ENCODE assay signal across 13 cellular contexts in the genomic region with DNA sequence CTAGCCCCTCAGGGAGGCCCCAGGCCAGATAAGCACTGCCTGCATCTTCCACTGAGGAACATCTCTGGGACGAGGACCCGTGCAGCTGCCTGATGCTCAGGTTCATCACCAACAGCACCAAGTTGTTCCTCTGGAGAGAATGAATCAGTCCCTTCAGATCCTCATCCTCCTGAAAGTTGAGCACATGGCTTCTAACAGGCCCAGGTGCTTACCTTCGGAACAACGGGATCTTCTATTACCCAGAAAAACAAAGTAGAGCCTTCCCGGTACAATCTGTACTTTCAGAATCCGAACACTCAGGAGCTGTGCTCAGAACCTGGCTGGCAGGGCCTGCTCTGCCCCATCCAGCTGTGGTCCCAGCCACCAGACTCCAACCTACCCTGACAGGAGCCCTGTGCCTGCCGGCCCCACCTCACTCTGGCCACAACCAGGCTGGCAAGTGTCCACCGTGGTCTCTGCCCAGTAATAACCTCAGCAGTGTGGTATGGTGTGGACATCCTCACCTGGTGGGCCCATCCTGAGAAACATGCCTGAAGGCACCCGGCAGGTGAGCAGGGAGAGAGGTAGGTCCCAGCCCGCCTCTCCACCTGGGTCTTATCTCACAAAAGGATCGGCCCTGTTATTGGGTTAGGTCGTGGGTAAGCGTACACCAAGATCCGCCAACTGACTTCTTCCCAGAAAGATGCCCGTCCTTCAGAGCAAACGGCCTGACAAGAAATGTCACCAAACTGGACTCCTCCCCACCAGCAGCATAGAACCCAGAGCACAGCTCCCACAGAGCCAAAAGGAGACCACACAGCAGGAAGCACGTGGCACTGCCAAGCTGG. TPM values are rescaled to one million over a fixed set of nuclear protein-coding genes. Genes with fewer than 3 reads are reported as not detected.
DNase-seq lines count a peak whose midpoint lies in the region; ATAC-seq and TF ChIP-seq lines count a peak whose summit lies in the region.
"Had no signal": no experiment of that assay in that cellular context is flagged by ENCODE, and none has a peak within 500 bp of the region (broad histone marks: within the 10 kb centered on the region; RNA-seq: fewer than 3 reads in every experiment).

No MANE protein-coding gene starts in this region.

- H2AK5ac ChIP-seq in IMR-90 (ENCODE audit: low read depth, low read length) (peak overlapping the region; percentile 65; the same call in 1 of the 2 replicates), neuronal stem cell (ENCODE audit: low read depth, low read length) (peak overlapping the region; percentile 76)

- no peak overlapping the region for H3K27ac ChIP-seq in CD4-positive, CD25-positive, alpha-beta regulatory T cell (ENCODE audit: insufficient read depth, low read length, poor library complexity, severe bottlenecking)
- H3K27ac ChIP-seq in IMR-90 (ENCODE audit: insufficient read depth, low read length) (no peak overlapping the region), neuronal stem cell (replicated peaks; ENCODE audit: low read length) (no peak overlapping the region)

- H3K14ac ChIP-seq in IMR-90 (replicated peaks; ENCODE audit: low read depth, low read length) (no peak overlapping the region), neuronal stem cell (ENCODE audit: low read length) (peak overlapping the region; percentile 32)

- peak overlapping the region in 2 of 3 donors; percentile 6 to 28 for H3K27ac Mint-ChIP-seq in CD4-positive, CD25-positive, alpha-beta regulatory T cell

- dilution Hi-C loops in IMR-90 (cut with HindIII; ENCODE audit: low sequenced_read_pairs, unreplicated experiment) = no loop called here

- no peak for TF ChIP-seq RAD21 in IMR-90 (IDR thresholded peaks at IDR 0.05; ENCODE audit: low read length)

- no peak overlapping the region for H4K8ac ChIP-seq in IMR-90 (ENCODE audit: low read depth in 2 of 2, low read length in 2 of 2)
- H4K8ac ChIP-seq in neuronal stem cell (ENCODE audit: low read depth, low read length) = no peak overlapping the region

- DNase-seq in CD4-positive, CD25-positive, alpha-beta regulatory T cell = no peak
- DNase-seq in IMR-90 (no peak), cerebellum (ENCODE audit: low spot score) (peak; percentile 70), neuronal stem cell (ENCODE audit: low spot score) (no peak), hippocampal formation (lab: John Stamatoyannopoulos, UW) (no peak), GM19240 (ENCODE audit: insufficient read length, low spot score) (no peak), NOMO-1 (lab: John Stamatoyannopoulos, UW; ENCODE audit: unreplicated experiment in 2 of 2) (no peak)
- no peak for DNase-seq in activated CD4-positive, alpha-beta T cell treated with anti-CD3 and anti-CD28 coated beads for 4 hours
- DNase-seq: CD8-positive, alpha-beta T cell; NCI-H2081 treated with DMSO at 0.1 percent for 48 hours; NCI-H774; SIG-M5; stimulated activated CD4-positive, alpha-beta T cell treated with anti-CD3 and anti-CD28 coated beads, Interleukin-2, amount 100 ng/mL, for 48 hours had no signal

- intact Hi-C loops in IMR-90 (cut with micrococcal nuclease) = no loop called here

- TF ChIP-seq CTCF in IMR-90 (conservative IDR thresholded peaks at IDR 0.05; ENCODE audit: low read depth, low read length) = no peak

- POLR2A ChIA-PET in IMR-90 (lab: Charles Lee; ENCODE audit: unreplicated experiment) = no interaction called here

- H3K79me1 ChIP-seq in IMR-90 (ENCODE audit: low read depth in 1 of 2, low read length in 2 of 2) = peaks cover 36 to 99% of the 10 kb centered on the region in 2 experiments
- peaks cover 10% of the 10 kb centered on the region for H3K79me1 ChIP-seq in neuronal stem cell (ENCODE audit: low read depth, low read length)

- no peak overlapping the region for H3K4me3 Mint-ChIP-seq in CD4-positive, CD25-positive, alpha-beta regulatory T cell
- H3K4me3 Mint-ChIP-seq: CD8-positive, alpha-beta T cell had no signal

- H3K9ac ChIP-seq in IMR-90 (ENCODE audit: low read depth, low read length) = no peak overlapping the region
- no peak overlapping the region for H3K9ac ChIP-seq in neuronal stem cell (ENCODE audit: low read depth, low read length, poor library complexity)

- in situ Hi-C loops in IMR-90 (cut with MboI; ENCODE audit: low sequenced_read_pairs) = no loop called here

- H4K20me1 ChIP-seq in IMR-90 (ENCODE audit: insufficient read depth, low read length) = peaks cover 95% of the 10 kb centered on the region

- no peak for TF ChIP-seq POLR2A in IMR-90 (IDR thresholded peaks at IDR 0.05; ENCODE audit: low read depth, low read length)

- H4K5ac ChIP-seq in IMR-90 (ENCODE audit: low read depth, low read length) = no peak overlapping the region

- H3K4ac ChIP-seq in IMR-90 (ENCODE audit: low read depth, low read length) (no peak overlapping the region), neuronal stem cell (ENCODE audit: low read length) (no peak overlapping the region)

- H3K27me3 ChIP-seq in CD4-positive, CD25-positive, alpha-beta regulatory T cell (ENCODE audit: control insufficient read depth, insufficient read depth, low read length) = no peaks in the 10 kb centered on the region
- H3K27me3 ChIP-seq in IMR-90 (ENCODE audit: control insufficient read depth, insufficient read depth, low read length) = no peaks in the 10 kb centered on the region
- peaks cover 0 to 4% (median 0%) of the 10 kb centered on the region in 3 experiments for H3K27me3 ChIP-seq in neuronal stem cell (ENCODE audit: control insufficient read depth in 3 of 3, insufficient read depth in 3 of 3, low read depth in 1 of 3, low read length in 3 of 3)

- no peak overlapping the region for H3K4me3 ChIP-seq in CD4-positive, CD25-positive, alpha-beta regulatory T cell (ENCODE audit: low read depth, low read length)
- H3K4me3 ChIP-seq in IMR-90 (ENCODE audit: insufficient read depth, low read depth, low read length) = no peak overlapping the region
- peak overlapping the region in 1 of 2 donors; percentile 13 for H3K4me3 ChIP-seq in neuronal stem cell (ENCODE audit: low read length in 2 of 2)

- H3K9me3 Mint-ChIP-seq in CD4-positive, CD25-positive, alpha-beta regulatory T cell = no peaks in the 10 kb centered on the region
- H3K9me3 Mint-ChIP-seq: CD8-positive, alpha-beta T cell had no signal

- no peak for ATAC-seq in CD4-positive, CD25-positive, alpha-beta regulatory T cell (ENCODE audit: low read depth in 2 of 2)
- ATAC-seq in IMR-90 (ENCODE audit: low read depth) = no peak
- ATAC-seq: CD8-positive, alpha-beta T cell had no signal

- CTCF ChIA-PET in IMR-90 (lab: Yijun Ruan, JAX) = no interaction called here

- H3K23ac ChIP-seq in IMR-90 (ENCODE audit: low read depth, low read length) (no peak overlapping the region), neuronal stem cell (ENCODE audit: low read depth, low read length, poor library complexity) (peak overlapping the region; percentile 85)

- H3K4me2 ChIP-seq in IMR-90 (ENCODE audit: low read depth, low read length) (no peak overlapping the region), neuronal stem cell (ENCODE audit: insufficient read depth, low read length, poor library complexity, severe bottlenecking) (no peak overlapping the region)

- no peaks in the 10 kb centered on the region for H3K9me3 ChIP-seq in CD4-positive, CD25-positive, alpha-beta regulatory T cell (ENCODE audit: control insufficient read depth in 2 of 2, low read length in 2 of 2)
- H3K9me3 ChIP-seq in IMR-90 (ENCODE audit: control insufficient read depth, insufficient read depth, low read length) = no peaks in the 10 kb centered on the region
- no peaks in the 10 kb centered on the region for H3K9me3 ChIP-seq in neuronal stem cell (replicated peaks in 1 of 2; ENCODE audit: control insufficient read depth in 2 of 2, insufficient read depth in 1 of 2, low read depth in 1 of 2, low read length in 2 of 2)

- H3K27me3 Mint-ChIP-seq in CD4-positive, CD25-positive, alpha-beta regulatory T cell = no peaks in the 10 kb centered on the region

- H2BK20ac ChIP-seq in IMR-90 (ENCODE audit: low read depth, low read length) = no peak overlapping the region

- H2AFZ ChIP-seq in IMR-90 (replicated peaks; ENCODE audit: low read length, poor library complexity) = no peak overlapping the region
- H2AFZ ChIP-seq in neuronal stem cell (ENCODE audit: low read length) = no peak overlapping the region

- no peak overlapping the region for H2BK12ac ChIP-seq in neuronal stem cell (ENCODE audit: low read length)

- H3K36me3 Mint-ChIP-seq in CD4-positive, CD25-positive, alpha-beta regulatory T cell = no peaks in the 10 kb centered on the region

- H2BK15ac ChIP-seq in IMR-90 (ENCODE audit: low read depth, low read length) (no peak overlapping the region), neuronal stem cell (ENCODE audit: low read length) (no peak overlapping the region)

- no peak overlapping the region for H3K18ac ChIP-seq in IMR-90 (ENCODE audit: low read depth, low read length)
- no peak overlapping the region for H3K18ac ChIP-seq in neuronal stem cell (ENCODE audit: low read length)

- H2BK5ac ChIP-seq in IMR-90 (ENCODE audit: low read depth, low read length, poor library complexity, severe bottlenecking) (no peak overlapping the region), neuronal stem cell (ENCODE audit: low read length) (no peak overlapping the region)

- H2BK120ac ChIP-seq in IMR-90 (ENCODE audit: low read depth, low read length) (no peak overlapping the region), neuronal stem cell (ENCODE audit: low read depth, low read length) (no peak overlapping the region)

- no peaks in the 10 kb centered on the region for H3K36me3 ChIP-seq in CD4-positive, CD25-positive, alpha-beta regulatory T cell (ENCODE audit: control insufficient read depth, insufficient read depth, low read length)
- H3K36me3 ChIP-seq in IMR-90 (ENCODE audit: control insufficient read depth, insufficient read depth, low read length) (no peaks in the 10 kb centered on the region), neuronal stem cell (replicated peaks in 1 of 2; ENCODE audit: control insufficient read depth in 2 of 2, insufficient read depth in 2 of 2, low read length in 2 of 2) (peaks cover 0 to 2% of the 10 kb centered on the region in 2 donors)

- no peak overlapping the region for H3K56ac ChIP-seq in IMR-90 (ENCODE audit: extremely low read depth, insufficient read depth, low read length)

- peaks cover 38% of the 10 kb centered on the region for H3K9me1 ChIP-seq in IMR-90 (ENCODE audit: insufficient read depth, low read length)

- peaks cover 22% of the 10 kb centered on the region for H3K4me1 ChIP-seq in CD4-positive, CD25-positive, alpha-beta regulatory T cell (ENCODE audit: control insufficient read depth, insufficient read depth, low read length, poor library complexity, severe bottlenecking)
- H3K4me1 ChIP-seq in IMR-90 (ENCODE audit: control insufficient read depth, insufficient read depth, low read length) (peaks cover 31% of the 10 kb centered on the region), neuronal stem cell (ENCODE audit: control insufficient read depth in 2 of 2, insufficient read depth in 1 of 2, low read depth in 1 of 2, low read length in 2 of 2) (peaks cover 9% of the 10 kb centered on the region in 2 donors)

- H4K91ac ChIP-seq in IMR-90 (ENCODE audit: insufficient read depth, low read depth, low read length) = peak overlapping the region; percentile 19; the same call in 1 of the 2 replicates
- no peak overlapping the region for H4K91ac ChIP-seq in neuronal stem cell (ENCODE audit: low read depth, low read length, poor library complexity)

- peaks cover 0 to 55% (median 25%) of the 10 kb centered on the region in 4 donors for H3K4me1 Mint-ChIP-seq in CD4-positive, CD25-positive, alpha-beta regulatory T cell

- BruUV-seq in IMR-90 (replicated peaks; lab: Mats Ljungman, UMichigan) = no TSS peak

- no peak overlapping the region for H2AK9ac ChIP-seq in IMR-90 (replicated peaks; ENCODE audit: low read depth, low read length, poor library complexity)

- WGBS in IMR-90 (ENCODE audit: extremely low coverage in 2 of 2, insufficient read length in 1 of 2), 2 experiments = 78% methylated on average over 3 of the region's 17 CpGs; no CpG with 5 or more reads in 1 of the 2 experiments
- WGBS in neuronal stem cell (ENCODE audit: extremely low coverage in 2 of 2, insufficient read length in 2 of 2, insufficient replicate concordance in 1 of 2), 2 donors = no CpG with 5 or more reads among the region's 17 CpGs

RNA-seq across cellular contexts. Expression of a gene that starts 34.1 kb away (rescaled TPM):
- 53.6 TPM for total RNA-seq in CD4-positive, CD25-positive, alpha-beta regulatory T cell
- 10 to 100 TPM in 1 of 4 donors, 1 to 10 TPM in 3; 7.7 to 11.8 (median 9.7) TPM for polyA plus RNA-seq in CD4-positive, CD25-positive, alpha-beta regulatory T cell
- total RNA-seq in IMR-90 (2012; rRNA removed) (6.3 and 6.7 TPM in 2 replicates), cerebellum (7.2 TPM)
- 13.1 and 15.0 TPM in 2 replicates for polyA plus RNA-seq in IMR-90 (2012; rRNA removed)
- 6.3 and 15.8 TPM in 2 replicates for polyA plus RNA-seq in IMR-90 (2012; cell fraction: cytosol; rRNA removed)
- 23.8 and 42.6 TPM in 2 replicates for polyA plus RNA-seq in IMR-90 (2012; cell fraction: nucleus; rRNA removed; ENCODE audit: low replicate concordance)
- polyA plus RNA-seq in neuronal stem cell (2013, experiment 1 of 2) = 5.2 TPM
- 5.2 TPM for polyA plus RNA-seq in neuronal stem cell (2013, experiment 2 of 2)

RNA-seq across cellular contexts. Expression of a gene that starts 49.9 kb away (rescaled TPM):
- 26.2 TPM for total RNA-seq in CD4-positive, CD25-positive, alpha-beta regulatory T cell
- polyA plus RNA-seq in CD4-positive, CD25-positive, alpha-beta regulatory T cell = 10 to 100 TPM; 11.3 to 26.0 (median 21.4) TPM
- total RNA-seq in IMR-90 (2012; rRNA removed) (3.4 and 3.9 TPM in 2 replicates), cerebellum (43.2 TPM)
- 24.7 and 29.4 TPM in 2 replicates for polyA plus RNA-seq in IMR-90 (2012; rRNA removed)
- 12.2 and 29.5 TPM in 2 replicates for polyA plus RNA-seq in IMR-90 (2012; cell fraction: cytosol; rRNA removed)
- polyA plus RNA-seq in IMR-90 (2012; cell fraction: nucleus; rRNA removed; ENCODE audit: low replicate concordance) = 118 and 248 TPM in 2 replicates
- polyA plus RNA-seq in neuronal stem cell (2013, experiment 1 of 2) = 318 TPM
- 304 TPM for polyA plus RNA-seq in neuronal stem cell (2013, experiment 2 of 2)

RNA-seq across cellular contexts. Expression of a gene that starts 55.6 kb away (rescaled TPM):
- total RNA-seq in CD4-positive, CD25-positive, alpha-beta regulatory T cell = 186 TPM
- polyA plus RNA-seq in CD4-positive, CD25-positive, alpha-beta regulatory T cell = 100 to 1,000 TPM; 106 to 118 (median 117) TPM
- total RNA-seq in IMR-90 (2012; rRNA removed) = 134 and 153 TPM in 2 replicates
- 289 and 312 TPM in 2 replicates for polyA plus RNA-seq in IMR-90 (2012; rRNA removed)
- 290 and 383 TPM in 2 replicates for polyA plus RNA-seq in IMR-90 (2012; cell fraction: cytosol; rRNA removed)
- polyA plus RNA-seq in IMR-90 (2012; cell fraction: nucleus; rRNA removed; ENCODE audit: low replicate concordance) = 283 and 393 TPM in 2 replicates
- total RNA-seq in cerebellum = 81.4 TPM
- polyA plus RNA-seq in neuronal stem cell (2013, experiment 1 of 2) = 215 TPM
- polyA plus RNA-seq in neuronal stem cell (2013, experiment 2 of 2) = 207 TPM
